Comparison of ENCODE assay signal across 27 cellular contexts in the genomic region with DNA sequence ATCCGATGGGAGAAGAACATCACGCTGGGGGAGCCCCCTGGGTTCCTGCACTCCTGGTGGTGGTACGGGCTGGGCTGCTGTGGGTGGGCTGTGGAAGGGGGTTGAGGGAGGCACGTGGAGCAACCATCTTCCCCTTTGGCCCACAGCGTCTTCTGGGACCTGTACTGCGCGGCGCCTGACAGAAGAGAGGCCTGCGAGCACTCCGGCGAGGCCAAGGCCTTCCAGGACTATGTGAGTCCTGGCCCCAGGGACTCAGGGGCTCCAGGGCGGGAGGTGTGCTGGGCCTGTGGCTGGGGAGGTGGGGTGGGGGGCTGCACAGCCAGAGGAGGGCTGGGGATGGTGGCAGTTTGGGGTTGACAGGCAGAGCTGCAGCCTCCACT. TPM values are rescaled to one million over a fixed set of nuclear protein-coding genes. Genes with fewer than 3 reads are reported as not detected.
A peak's percentile ranks its signal among the peaks of the same experiment; 100 is the strongest.
DNase-seq lines count a peak whose midpoint lies in the region; ATAC-seq and TF ChIP-seq lines count a peak whose summit lies in the region.
"Had no signal": no experiment of that assay in that cellular context is flagged by ENCODE, and none has a peak within 500 bp of the region (broad histone marks: within the 10 kb centered on the region; RNA-seq: fewer than 3 reads in every experiment).

No MANE protein-coding gene starts in this region.

- no peak overlapping the region for H4K8ac ChIP-seq in neuronal stem cell (ENCODE audit: low read depth, low read length)

- intact Hi-C loops in activated CD8-positive, alpha-beta T cell treated with anti-CD3 and anti-CD28 coated beads for 36 hours (cut with micrococcal nuclease) = no loop called here
- intact Hi-C loops in breast epithelium (cut with DNase I; ENCODE audit: low total_unique reads) = no loop called here

- H2AFZ ChIP-seq in neuronal stem cell (ENCODE audit: low read length) = no peak overlapping the region

- POLR2A ChIA-PET in activated CD8-positive, alpha-beta T cell treated with anti-CD3 and anti-CD28 coated beads, Interleukin-2, amount 10 ng/mL, durations not matched to agents 7 days and 5 days (lab: Charles Lee) = interaction anchor here (1.5 kb wide), 1 partner anchor 8 kb away, joined by 4 read pairs; no protein-coding TSS in a partner anchor
- POLR2A ChIA-PET in activated CD8-positive, alpha-beta T cell treated with anti-CD3 and anti-CD28 coated beads for 36 hours (lab: Charles Lee) = interaction anchor here (1.0 to 1.6 kb wide), 3 partner anchors 9 to 165 kb away, joined by 3 to 6 read pairs (median 4); a partner anchor contains a TSS

- H2BK120ac ChIP-seq in neuronal stem cell (ENCODE audit: low read depth, low read length) = peak overlapping the region; percentile 76

- 94% methylated on average over 12 of the region's 12 CpGs; no CpG with 5 or more reads in 1 of the 2 experiments for WGBS in endodermal cell (ENCODE audit: insufficient coverage in 1 of 2, insufficient read length in 1 of 2), 2 experiments
- WGBS in neuronal stem cell (ENCODE audit: extremely low coverage in 2 of 2, insufficient read length in 2 of 2, insufficient replicate concordance in 1 of 2), 2 donors = no CpG with 5 or more reads among the region's 12 CpGs

- peak overlapping the region; percentile 84 for H3K4ac ChIP-seq in neuronal stem cell (ENCODE audit: low read length)

- no peak for DNase-seq in activated CD8-positive, alpha-beta T cell treated with anti-CD3 and anti-CD28 coated beads, Interleukin-2, amount 10 ng/mL, durations not matched to agents 7 days and 5 days
- no peak for DNase-seq in activated CD8-positive, alpha-beta T cell treated with anti-CD3 and anti-CD28 coated beads for 36 hours
- no peak for DNase-seq in endodermal cell
- no peak for DNase-seq in neuronal stem cell (ENCODE audit: low spot score)
- DNase-seq in midbrain (lab: John Stamatoyannopoulos, UW) = no peak
- DNase-seq in NCI-H2171 (lab: John Stamatoyannopoulos, UW) = no peak
- DNase-seq in breast epithelium (ENCODE audit: low spot score in 2 of 2) = no peak
- DNase-seq: 8988T; activated CD4-positive, alpha-beta T cell treated with anti-CD3 and anti-CD28 coated beads, Interleukin-2, amount 50 U/mL, for 4 hours; activated naive CD4-positive, alpha-beta T cell treated with anti-CD3 and anti-CD28 coated beads, Interleukin-2, amount 50 U/mL, for 16 hours; brain microvascular endothelial cell; DMS 273 treated with DMSO at 0.1 percent for 48 hours; EL; Karpas-422; kidney; lower lobe of right lung; NCI-H1436; NCI-H2107; stimulated activated CD4-positive, alpha-beta T cell treated with anti-CD3 and anti-CD28 coated beads, Interleukin-1b, Interleukin-23, amount 100 ng/mL, for 48 hours; stimulated activated naive CD8-positive, alpha-beta T cell treated with anti-CD3 and anti-CD28 coated beads, Interleukin-15, Interleukin-2, amounts not matched to agents 100 U/mL and 50 U/mL, for 24 hours; upper lobe of right lung had no signal

- H3K4me3 ChIP-seq in endodermal cell (ENCODE audit: low read length) (no peak overlapping the region), neuronal stem cell (ENCODE audit: low read length in 2 of 2) (no peak overlapping the region), breast epithelium (no peak overlapping the region)
- H3K4me3 ChIP-seq: lower lobe of right lung, upper lobe of right lung had no signal

- no peak for TF ChIP-seq CTCF in activated CD8-positive, alpha-beta T cell treated with anti-CD3 and anti-CD28 coated beads for 36 hours (IDR thresholded peaks at IDR 0.05)
- TF ChIP-seq CTCF in endodermal cell (conservative IDR thresholded peaks at IDR 0.05) = no peak
- TF ChIP-seq CTCF in breast epithelium (IDR thresholded peaks at IDR 0.05) = no peak

- no peak for ATAC-seq in activated CD8-positive, alpha-beta T cell treated with anti-CD3 and anti-CD28 coated beads, Interleukin-2, amount 10 ng/mL, durations not matched to agents 7 days and 5 days
- no peak for ATAC-seq in activated CD8-positive, alpha-beta T cell treated with anti-CD3 and anti-CD28 coated beads for 36 hours
- ATAC-seq: activated CD4-positive, CD25-positive, alpha-beta regulatory T cell treated with anti-CD3 and anti-CD28 coated beads, Interleukin-2, amount 50 U/mL, for 24 hours; right cardiac atrium; stimulated activated naive CD8-positive, alpha-beta T cell treated with anti-CD3 and anti-CD28 coated beads, Interleukin-15, Interleukin-2, amounts not matched to agents 100 U/mL and 50 U/mL, for 24 hours had no signal

- H3K4me1 Mint-ChIP-seq in activated CD8-positive, alpha-beta T cell treated with anti-CD3 and anti-CD28 coated beads, Interleukin-2, amount 10 ng/mL, durations not matched to agents 7 days and 5 days (ENCODE audit: low read depth) = peaks cover 78% of the 10 kb centered on the region
- H3K4me1 Mint-ChIP-seq in activated CD8-positive, alpha-beta T cell treated with anti-CD3 and anti-CD28 coated beads for 36 hours (ENCODE audit: low read depth) = peaks cover 40% of the 10 kb centered on the region
- H3K4me1 Mint-ChIP-seq in IgD-negative memory B cell (peaks cover 10 to 16% (median 11%) of the 10 kb centered on the region in 3 donors), endodermal cell (peaks cover 9% of the 10 kb centered on the region)

- H3K4me1 ChIP-seq in endodermal cell (ENCODE audit: control insufficient read depth, insufficient read depth, low read length) (peaks cover 2% of the 10 kb centered on the region), neuronal stem cell (ENCODE audit: control insufficient read depth in 2 of 2, insufficient read depth in 1 of 2, low read depth in 1 of 2, low read length in 2 of 2) (peaks cover 44 to 65% of the 10 kb centered on the region in 2 donors), breast epithelium (peaks cover 0 to 7% of the 10 kb centered on the region in 2 donors)

- no peak overlapping the region for H3K4me3 Mint-ChIP-seq in activated CD8-positive, alpha-beta T cell treated with anti-CD3 and anti-CD28 coated beads, Interleukin-2, amount 10 ng/mL, durations not matched to agents 7 days and 5 days
- no peak overlapping the region for H3K4me3 Mint-ChIP-seq in activated CD8-positive, alpha-beta T cell treated with anti-CD3 and anti-CD28 coated beads for 36 hours
- peak overlapping the region in 1 of 4 donors; percentile 26 for H3K4me3 Mint-ChIP-seq in IgD-negative memory B cell
- no peak overlapping the region for H3K4me3 Mint-ChIP-seq in endodermal cell

- H2BK12ac ChIP-seq in neuronal stem cell (ENCODE audit: low read length) = peak overlapping the region; percentile 73

- no peaks in the 10 kb centered on the region for H3K36me3 ChIP-seq in endodermal cell (ENCODE audit: control insufficient read depth, insufficient read depth, low read length)
- peaks cover 0 to 35% of the 10 kb centered on the region in 2 donors for H3K36me3 ChIP-seq in neuronal stem cell (replicated peaks in 1 of 2; ENCODE audit: control insufficient read depth in 2 of 2, insufficient read depth in 2 of 2, low read length in 2 of 2)
- no peaks in the 10 kb centered on the region for H3K36me3 ChIP-seq in breast epithelium
- H3K36me3 ChIP-seq: upper lobe of right lung had no signal

- H3K9me3 ChIP-seq in endodermal cell (ENCODE audit: control insufficient read depth, low read length) = no peaks in the 10 kb centered on the region
- no peaks in the 10 kb centered on the region for H3K9me3 ChIP-seq in neuronal stem cell (replicated peaks in 1 of 2; ENCODE audit: control insufficient read depth in 2 of 2, insufficient read depth in 1 of 2, low read depth in 1 of 2, low read length in 2 of 2)
- H3K9me3 ChIP-seq in breast epithelium = no peaks in the 10 kb centered on the region
- H3K9me3 ChIP-seq: lower lobe of right lung, upper lobe of right lung had no signal

- peak overlapping the region; percentile 95 for H2AK5ac ChIP-seq in neuronal stem cell (ENCODE audit: low read depth, low read length)

- CTCF ChIA-PET in activated CD8-positive, alpha-beta T cell treated with anti-CD3 and anti-CD28 coated beads, Interleukin-2, amount 10 ng/mL, durations not matched to agents 7 days and 5 days (lab: Charles Lee) = interaction anchor here (2.2 kb wide), 1 partner anchor 8 kb away, joined by 10 read pairs; a partner anchor contains a TSS
- CTCF ChIA-PET in activated CD8-positive, alpha-beta T cell treated with anti-CD3 and anti-CD28 coated beads for 36 hours (lab: Charles Lee) = interaction anchor here (1.0 kb wide), 1 partner anchor 148 kb away, joined by 3 read pairs; no protein-coding TSS in a partner anchor

- H3K79me1 ChIP-seq in neuronal stem cell (ENCODE audit: low read depth, low read length) = peaks cover 13% of the 10 kb centered on the region

- no peak overlapping the region for H3K14ac ChIP-seq in neuronal stem cell (ENCODE audit: low read length)

- H3K9ac ChIP-seq in endodermal cell (ENCODE audit: extremely low read depth, low read length, poor library complexity, severe bottlenecking) (no peak overlapping the region), neuronal stem cell (ENCODE audit: low read depth, low read length, poor library complexity) (no peak overlapping the region)

- no peak overlapping the region for H3K23ac ChIP-seq in neuronal stem cell (ENCODE audit: low read depth, low read length, poor library complexity)

- H2BK5ac ChIP-seq in neuronal stem cell (ENCODE audit: low read length) = peak overlapping the region; percentile 87

- peak overlapping the region; percentile 77 for H3K18ac ChIP-seq in neuronal stem cell (ENCODE audit: low read length)

- peak overlapping the region; percentile 43 for H3K27ac Mint-ChIP-seq in activated CD8-positive, alpha-beta T cell treated with anti-CD3 and anti-CD28 coated beads, Interleukin-2, amount 10 ng/mL, durations not matched to agents 7 days and 5 days
- H3K27ac Mint-ChIP-seq in activated CD8-positive, alpha-beta T cell treated with anti-CD3 and anti-CD28 coated beads for 36 hours = no peak overlapping the region
- peak overlapping the region; percentile 46 to 93 (median 73) for H3K27ac Mint-ChIP-seq in IgD-negative memory B cell
- no peak overlapping the region for H3K27ac Mint-ChIP-seq in endodermal cell

- H3K27ac ChIP-seq in endodermal cell (ENCODE audit: low read depth, low read length) = peak overlapping the region; percentile 94
- H3K27ac ChIP-seq in neuronal stem cell (replicated peaks; ENCODE audit: low read length) = no peak overlapping the region
- peak overlapping the region in 1 of 2 donors; percentile 82 for H3K27ac ChIP-seq in breast epithelium
- H3K27ac ChIP-seq: brain microvascular endothelial cell had no signal

- peaks cover 23% of the 10 kb centered on the region for H3K36me3 Mint-ChIP-seq in activated CD8-positive, alpha-beta T cell treated with anti-CD3 and anti-CD28 coated beads, Interleukin-2, amount 10 ng/mL, durations not matched to agents 7 days and 5 days (ENCODE audit: low read depth)
- H3K36me3 Mint-ChIP-seq in activated CD8-positive, alpha-beta T cell treated with anti-CD3 and anti-CD28 coated beads for 36 hours (ENCODE audit: low read depth) = peaks cover 6% of the 10 kb centered on the region
- H3K36me3 Mint-ChIP-seq in IgD-negative memory B cell (no peaks in the 10 kb centered on the region), endodermal cell (ENCODE audit: low read depth) (no peaks in the 10 kb centered on the region)

- no peak for TF ChIP-seq POLR2A in breast epithelium (IDR thresholded peaks at IDR 0.05)

- H2BK15ac ChIP-seq in neuronal stem cell (ENCODE audit: low read length) = peak overlapping the region; percentile 98

- no peak overlapping the region for H4K91ac ChIP-seq in neuronal stem cell (ENCODE audit: low read depth, low read length, poor library complexity)

- H3K27me3 ChIP-seq in endodermal cell (ENCODE audit: control insufficient read depth, insufficient read depth, low read length, poor library complexity, severe bottlenecking) = no peaks in the 10 kb centered on the region
- no peaks in the 10 kb centered on the region for H3K27me3 ChIP-seq in neuronal stem cell (ENCODE audit: control insufficient read depth in 3 of 3, insufficient read depth in 3 of 3, low read depth in 1 of 3, low read length in 3 of 3)
- no peaks in the 10 kb centered on the region for H3K27me3 ChIP-seq in breast epithelium
- H3K27me3 ChIP-seq: brain microvascular endothelial cell, upper lobe of right lung had no signal

- no peaks in the 10 kb centered on the region for H3K9me3 Mint-ChIP-seq in activated CD8-positive, alpha-beta T cell treated with anti-CD3 and anti-CD28 coated beads, Interleukin-2, amount 10 ng/mL, durations not matched to agents 7 days and 5 days (ENCODE audit: insufficient read depth)
- no peaks in the 10 kb centered on the region for H3K9me3 Mint-ChIP-seq in activated CD8-positive, alpha-beta T cell treated with anti-CD3 and anti-CD28 coated beads for 36 hours
- H3K9me3 Mint-ChIP-seq in IgD-negative memory B cell = no peaks in the 10 kb centered on the region
- no peaks in the 10 kb centered on the region for H3K9me3 Mint-ChIP-seq in endodermal cell

- H3K4me2 ChIP-seq in neuronal stem cell (ENCODE audit: insufficient read depth, low read length, poor library complexity, severe bottlenecking) = no peak overlapping the region

- H3K27me3 Mint-ChIP-seq in activated CD8-positive, alpha-beta T cell treated with anti-CD3 and anti-CD28 coated beads, Interleukin-2, amount 10 ng/mL, durations not matched to agents 7 days and 5 days (ENCODE audit: low read depth) = no peaks in the 10 kb centered on the region
- H3K27me3 Mint-ChIP-seq in activated CD8-positive, alpha-beta T cell treated with anti-CD3 and anti-CD28 coated beads for 36 hours = no peaks in the 10 kb centered on the region
- H3K27me3 Mint-ChIP-seq in IgD-negative memory B cell (no peaks in the 10 kb centered on the region), endodermal cell (ENCODE audit: insufficient read depth) (peaks cover 15% of the 10 kb centered on the region)

RNA-seq across cellular contexts. Expression of a gene that starts 8.5 kb away (rescaled TPM):
- total RNA-seq in activated CD8-positive, alpha-beta T cell treated with anti-CD3 and anti-CD28 coated beads, Interleukin-2, amount 10 ng/mL, durations not matched to agents 7 days and 5 days = 100 to 1,000 TPM; 198 to 204 TPM
- total RNA-seq in activated CD8-positive, alpha-beta T cell treated with anti-CD3 and anti-CD28 coated beads for 36 hours = 100 to 1,000 TPM in 1 of 2 experiments, 10 to 100 TPM in 1; 98.2 to 102 TPM
- polyA plus RNA-seq in IgD-negative memory B cell = 97.4 TPM
- total RNA-seq in endodermal cell = 10 to 100 TPM; 35.9 to 43.5 TPM
- 154 TPM for polyA plus RNA-seq in endodermal cell (2013, experiment 1 of 2)
- 157 TPM for polyA plus RNA-seq in endodermal cell (2013, experiment 2 of 2)
- 66.8 TPM for polyA plus RNA-seq in neuronal stem cell (2013, experiment 1 of 2)
- 64.3 TPM for polyA plus RNA-seq in neuronal stem cell (2013, experiment 2 of 2)
- 10 to 100 TPM; 29.4 to 71.8 (median 46.7) TPM for total RNA-seq in breast epithelium

RNA-seq across cellular contexts. Expression of a gene that starts 10.2 kb away (rescaled TPM):
- 10 to 100 TPM; 26.7 to 33.5 TPM for total RNA-seq in activated CD8-positive, alpha-beta T cell treated with anti-CD3 and anti-CD28 coated beads, Interleukin-2, amount 10 ng/mL, durations not matched to agents 7 days and 5 days
- 10 to 100 TPM; 48.6 to 54.9 TPM for total RNA-seq in activated CD8-positive, alpha-beta T cell treated with anti-CD3 and anti-CD28 coated beads for 36 hours
- 17.2 TPM for polyA plus RNA-seq in IgD-negative memory B cell
- total RNA-seq in endodermal cell (100 to 1,000 TPM; 156 to 212 TPM), breast epithelium (10 to 100 TPM in 2 of 3 donors, 1 to 10 TPM in 1; 7.4 to 42.9 (median 40.2) TPM)
- polyA plus RNA-seq in endodermal cell (2013, experiment 1 of 2) = 502 TPM
- polyA plus RNA-seq in endodermal cell (2013, experiment 2 of 2) = 458 TPM
- polyA plus RNA-seq in neuronal stem cell (2013, experiment 1 of 2) = 318 TPM
- 304 TPM for polyA plus RNA-seq in neuronal stem cell (2013, experiment 2 of 2)

RNA-seq across cellular contexts. Expression of a gene that starts 30.3 kb away (rescaled TPM):
- total RNA-seq in activated CD8-positive, alpha-beta T cell treated with anti-CD3 and anti-CD28 coated beads, Interleukin-2, amount 10 ng/mL, durations not matched to agents 7 days and 5 days = under 1 TPM; 0.53 to 0.68 TPM
- not detected for total RNA-seq in activated CD8-positive, alpha-beta T cell treated with anti-CD3 and anti-CD28 coated beads for 36 hours
- polyA plus RNA-seq in IgD-negative memory B cell = 14.9 TPM
- total RNA-seq in endodermal cell (not detected), breast epithelium (10 to 100 TPM in 1 of 3 donors, 1 to 10 TPM in 2; 3.9 to 27.2 (median 7.2) TPM)
- 0.21 TPM for polyA plus RNA-seq in endodermal cell (2013, experiment 1 of 2)
- 0.21 TPM for polyA plus RNA-seq in endodermal cell (2013, experiment 2 of 2)
- 0.18 TPM for polyA plus RNA-seq in neuronal stem cell (2013, experiment 1 of 2)
- 0.10 TPM for polyA plus RNA-seq in neuronal stem cell (2013, experiment 2 of 2)
- total RNA-seq: glomerular endothelial cell; T-helper 1 cell treated with Interleukin-12 subunit alpha and Interleukin-12 subunit beta and Interleukin-4 antibody, amounts not matched to agents 30 ng/mL and 1 ng/mL, for 36 hours had no signal

RNA-seq across cellular contexts. Expression of a gene that starts 41.8 kb away (rescaled TPM):
- total RNA-seq in activated CD8-positive, alpha-beta T cell treated with anti-CD3 and anti-CD28 coated beads, Interleukin-2, amount 10 ng/mL, durations not matched to agents 7 days and 5 days = not detected
- total RNA-seq in activated CD8-positive, alpha-beta T cell treated with anti-CD3 and anti-CD28 coated beads for 36 hours = not detected
- not detected for polyA plus RNA-seq in IgD-negative memory B cell
- 1 to 10 TPM in 1 of 2 donors, under 1 TPM in 1; 0.90 to 2.2 TPM for total RNA-seq in endodermal cell
- 15.5 TPM for polyA plus RNA-seq in endodermal cell (2013, experiment 1 of 2)
- polyA plus RNA-seq in endodermal cell (2013, experiment 2 of 2) = 18.2 TPM
- 5.3 TPM for polyA plus RNA-seq in neuronal stem cell (2013, experiment 1 of 2)
- polyA plus RNA-seq in neuronal stem cell (2013, experiment 2 of 2) = 5.1 TPM
- total RNA-seq in breast epithelium = 10 to 100 TPM in 1 of 3 donors, 1 to 10 TPM in 2; 2.7 to 60.3 (median 9.2) TPM
- total RNA-seq: OCI-LY7 had no signal

Comparison
In these comparisons a context has a peak if more than half of its experiments do, and no peak if none do; other contexts are left out.
1. H3K27ac Mint-ChIP-seq: peak in activated CD8-positive, alpha-beta T cell treated with anti-CD3 and anti-CD28 coated beads, Interleukin-2, amount 10 ng/mL, durations not matched to agents 7 days and 5 days (single experiment) and IgD-negative memory B cell (3 of 3); none in activated CD8-positive, alpha-beta T cell treated with anti-CD3 and anti-CD28 coated beads for 36 hours (single experiment) and endodermal cell (single experiment).